ENCODE assay signal across 1 cellular context in the genomic region with DNA sequence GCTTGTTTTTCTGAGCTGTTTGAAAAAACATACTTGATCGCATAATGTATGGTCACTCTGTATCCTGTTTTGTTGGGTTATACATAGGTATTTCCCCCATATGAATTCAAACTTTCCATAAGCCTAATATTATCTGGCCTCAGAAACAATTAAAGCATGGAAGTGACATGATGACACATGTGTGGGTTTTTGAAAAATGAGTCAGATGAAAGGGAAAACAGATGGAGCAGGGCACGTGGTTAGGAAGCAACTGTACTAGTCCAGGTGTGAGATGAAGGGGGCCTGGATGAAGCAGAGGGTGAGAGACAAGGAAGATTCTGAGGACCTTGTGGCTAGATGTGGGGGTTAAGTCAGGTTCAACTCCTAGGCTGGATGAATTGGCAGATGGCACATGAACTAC.
A peak's percentile ranks its signal among the peaks of the same experiment; 100 is the strongest.
TF ChIP-seq lines count a peak whose summit lies in the region.

No MANE protein-coding gene starts in this region.

TF ChIP-seq in SK-N-SH, 30 proteins besides CTCF, POLR2A, EP300 and RAD21 (continued from another document):
- TF ChIP-seq, protein P1, sequence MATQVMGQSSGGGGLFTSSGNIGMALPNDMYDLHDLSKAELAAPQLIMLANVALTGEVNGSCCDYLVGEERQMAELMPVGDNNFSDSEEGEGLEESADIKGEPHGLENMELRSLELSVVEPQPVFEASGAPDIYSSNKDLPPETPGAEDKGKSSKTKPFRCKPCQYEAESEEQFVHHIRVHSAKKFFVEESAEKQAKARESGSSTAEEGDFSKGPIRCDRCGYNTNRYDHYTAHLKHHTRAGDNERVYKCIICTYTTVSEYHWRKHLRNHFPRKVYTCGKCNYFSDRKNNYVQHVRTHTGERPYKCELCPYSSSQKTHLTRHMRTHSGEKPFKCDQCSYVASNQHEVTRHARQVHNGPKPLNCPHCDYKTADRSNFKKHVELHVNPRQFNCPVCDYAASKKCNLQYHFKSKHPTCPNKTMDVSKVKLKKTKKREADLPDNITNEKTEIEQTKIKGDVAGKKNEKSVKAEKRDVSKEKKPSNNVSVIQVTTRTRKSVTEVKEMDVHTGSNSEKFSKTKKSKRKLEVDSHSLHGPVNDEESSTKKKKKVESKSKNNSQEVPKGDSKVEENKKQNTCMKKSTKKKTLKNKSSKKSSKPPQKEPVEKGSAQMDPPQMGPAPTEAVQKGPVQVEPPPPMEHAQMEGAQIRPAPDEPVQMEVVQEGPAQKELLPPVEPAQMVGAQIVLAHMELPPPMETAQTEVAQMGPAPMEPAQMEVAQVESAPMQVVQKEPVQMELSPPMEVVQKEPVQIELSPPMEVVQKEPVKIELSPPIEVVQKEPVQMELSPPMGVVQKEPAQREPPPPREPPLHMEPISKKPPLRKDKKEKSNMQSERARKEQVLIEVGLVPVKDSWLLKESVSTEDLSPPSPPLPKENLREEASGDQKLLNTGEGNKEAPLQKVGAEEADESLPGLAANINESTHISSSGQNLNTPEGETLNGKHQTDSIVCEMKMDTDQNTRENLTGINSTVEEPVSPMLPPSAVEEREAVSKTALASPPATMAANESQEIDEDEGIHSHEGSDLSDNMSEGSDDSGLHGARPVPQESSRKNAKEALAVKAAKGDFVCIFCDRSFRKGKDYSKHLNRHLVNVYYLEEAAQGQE (IDR thresholded peaks at IDR 0.05; ENCODE audit: low read depth, low read length), result no peak
- no peak for TF ChIP-seq NFIC (IDR thresholded peaks at IDR 0.05; ENCODE audit: borderline replicate concordance)
- TF ChIP-seq, protein P2, sequence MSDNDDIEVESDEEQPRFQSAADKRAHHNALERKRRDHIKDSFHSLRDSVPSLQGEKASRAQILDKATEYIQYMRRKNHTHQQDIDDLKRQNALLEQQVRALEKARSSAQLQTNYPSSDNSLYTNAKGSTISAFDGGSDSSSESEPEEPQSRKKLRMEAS (IDR thresholded peaks at IDR 0.05; ENCODE audit: low read depth), result peak; percentile 74
- no peak for TF ChIP-seq FOXJ3 (CRISPR knock-in tag; IDR thresholded peaks at IDR 0.05)
- TF ChIP-seq MEF2A (IDR thresholded peaks at IDR 0.05; ENCODE audit: borderline replicate concordance, low read depth), result no peak
- no peak for TF ChIP-seq EZH2phosphoT487 (IDR thresholded peaks at IDR 0.05; ENCODE audit: borderline replicate concordance, low read depth)
- no peak for TF ChIP-seq POLR2AphosphoS5 (IDR thresholded peaks at IDR 0.05; ENCODE audit: low read depth, low read length)
- TF ChIP-seq GATA2 (CRISPR knock-in tag; IDR thresholded peaks at IDR 0.05), result no peak
- TF ChIP-seq, protein P3, sequence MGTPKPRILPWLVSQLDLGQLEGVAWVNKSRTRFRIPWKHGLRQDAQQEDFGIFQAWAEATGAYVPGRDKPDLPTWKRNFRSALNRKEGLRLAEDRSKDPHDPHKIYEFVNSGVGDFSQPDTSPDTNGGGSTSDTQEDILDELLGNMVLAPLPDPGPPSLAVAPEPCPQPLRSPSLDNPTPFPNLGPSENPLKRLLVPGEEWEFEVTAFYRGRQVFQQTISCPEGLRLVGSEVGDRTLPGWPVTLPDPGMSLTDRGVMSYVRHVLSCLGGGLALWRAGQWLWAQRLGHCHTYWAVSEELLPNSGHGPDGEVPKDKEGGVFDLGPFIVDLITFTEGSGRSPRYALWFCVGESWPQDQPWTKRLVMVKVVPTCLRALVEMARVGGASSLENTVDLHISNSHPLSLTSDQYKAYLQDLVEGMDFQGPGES (IDR thresholded peaks at IDR 0.05; ENCODE audit: low read depth, low read length), result no peak
- TF ChIP-seq TAF1 (IDR thresholded peaks at IDR 0.05; ENCODE audit: borderline replicate concordance, low read depth, low read length), result no peak
- no peak for TF ChIP-seq MXI1 (IDR thresholded peaks at IDR 0.05; ENCODE audit: low read depth, low read length)
- peak; percentile 30; the same call in 1 of the 2 replicates for TF ChIP-seq FOSL2 (IDR thresholded peaks at IDR 0.05; ENCODE audit: borderline replicate concordance, low read depth)
- TF ChIP-seq RFX5 (IDR thresholded peaks at IDR 0.05; ENCODE audit: low read length), result no peak
- TF ChIP-seq JUND (IDR thresholded peaks at IDR 0.05), result peak; percentile 51; the same call in 1 of the 2 replicates
- no peak for TF ChIP-seq SMC3 (IDR thresholded peaks at IDR 0.05; ENCODE audit: low read depth, low read length)
- TF ChIP-seq RXRA (IDR thresholded peaks at IDR 0.05; ENCODE audit: borderline replicate concordance, low read depth), result no peak
- no peak for TF ChIP-seq ELF1 (IDR thresholded peaks at IDR 0.05)
- peak; percentile 84 for TF ChIP-seq TCF12 (IDR thresholded peaks at IDR 0.05)
- TF ChIP-seq, protein P4, sequence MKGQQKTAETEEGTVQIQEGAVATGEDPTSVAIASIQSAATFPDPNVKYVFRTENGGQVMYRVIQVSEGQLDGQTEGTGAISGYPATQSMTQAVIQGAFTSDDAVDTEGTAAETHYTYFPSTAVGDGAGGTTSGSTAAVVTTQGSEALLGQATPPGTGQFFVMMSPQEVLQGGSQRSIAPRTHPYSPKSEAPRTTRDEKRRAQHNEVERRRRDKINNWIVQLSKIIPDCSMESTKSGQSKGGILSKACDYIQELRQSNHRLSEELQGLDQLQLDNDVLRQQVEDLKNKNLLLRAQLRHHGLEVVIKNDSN (IDR thresholded peaks at IDR 0.05; ENCODE audit: borderline replicate concordance, low read depth), result peak; percentile 64; the same call in 1 of the 2 replicates
